In genomic region chr6:169890049-169890448, GRCh38 we compare ENCODE assay signal across 16 cellular contexts.
"Had no signal": no experiment of that assay in that cellular context is flagged by ENCODE, and none has a peak within 500 bp of the region (broad histone marks: within the 10 kb centered on the region; RNA-seq: fewer than 3 reads in every experiment).

No MANE protein-coding gene starts in this region.

- ATAC-seq: activated CD4-positive, CD25-positive, alpha-beta regulatory T cell treated with anti-CD3 and anti-CD28 coated beads, Interleukin-2, amount 50 U/mL, for 24 hours; activated T-cell treated with anti-CD3 and anti-CD28 coated beads, Interleukin-2, amount 50 U/mL, for 72 hours; left lobe of liver had no signal

- H3K27ac Mint-ChIP-seq: activated T-cell treated with anti-CD3 and anti-CD28 coated beads, Interleukin-2, amount 50 U/mL, for 72 hours; endodermal cell; stimulated activated naive CD8-positive, alpha-beta T cell treated with anti-CD3 and anti-CD28 coated beads, Interleukin-15, Interleukin-2, amounts not matched to agents 100 ng/mL and 50 ng/mL, for 24 hours had no signal

- H3K27me3 ChIP-seq: brain microvascular endothelial cell, tibial nerve had no signal

- H3K4me3 Mint-ChIP-seq: activated T-cell treated with anti-CD3 and anti-CD28 coated beads, Interleukin-2, amount 50 U/mL, for 72 hours; endodermal cell; stimulated activated naive CD8-positive, alpha-beta T cell treated with anti-CD3 and anti-CD28 coated beads, Interleukin-15, Interleukin-2, amounts not matched to agents 100 ng/mL and 50 ng/mL, for 24 hours had no signal

- H3K36me3 ChIP-seq: brain microvascular endothelial cell, prostate gland, tibial nerve had no signal

- H3K27ac ChIP-seq: brain microvascular endothelial cell, epithelial cell of prostate, prostate gland, tibial nerve had no signal

- H3K4me1 ChIP-seq: prostate gland, tibial nerve had no signal

- H3K9me3 ChIP-seq: prostate gland had no signal

- H3K4me1 Mint-ChIP-seq: endodermal cell had no signal

- H3K4me3 ChIP-seq: prostate gland, tibial nerve had no signal

- DNase-seq: activated CD4-positive, alpha-beta T cell treated with anti-CD3 and anti-CD28 coated beads, Interleukin-2, amount 50 U/mL, for 1 hour; activated effector memory CD4-positive, alpha-beta T cell treated with anti-CD3 and anti-CD28 coated beads, Interleukin-2, amount 50 U/mL, for 16 hours; activated naive CD4-positive, alpha-beta T cell treated with anti-CD3 and anti-CD28 coated beads, Interleukin-2, amount 50 U/mL, for 16 hours; activated T-cell treated with anti-CD3 and anti-CD28 coated beads, Interleukin-2, amount 50 U/mL, for 72 hours; aorta; brain microvascular endothelial cell; central memory CD4-positive, alpha-beta T cell; endodermal cell; foreskin fibroblast; right cardiac atrium had no signal
